In genomic region chr14:65840118-65840751, GRCh38 we compare ENCODE assay signal across 15 cellular contexts.
A peak's percentile ranks its signal among the peaks of the same experiment; 100 is the strongest.
DNase-seq lines count a peak whose midpoint lies in the region; ATAC-seq lines count a peak whose summit lies in the region.
"Had no signal": no experiment of that assay in that cellular context is flagged by ENCODE, and none has a peak within 500 bp of the region (broad histone marks: within the 10 kb centered on the region; RNA-seq: fewer than 3 reads in every experiment).

No MANE protein-coding gene starts in this region.

- no peak for ATAC-seq in GM18858 (IDR thresholded peaks at IDR 0.05; ENCODE audit: unreplicated experiment)
- ATAC-seq: activated naive CD4-positive, alpha-beta T cell treated with anti-CD3 and anti-CD28 coated beads, Interleukin-2, amount 50 U/mL, for 72 hours; left colon had no signal

- DNase-seq in NCI-H82 (lab: John Stamatoyannopoulos, UW) (peak; percentile 19), NCI-H82 treated with DMSO at 0.1 percent for 48 hours (lab: John Stamatoyannopoulos, UW; ENCODE audit: unreplicated experiment) (no peak), NCI-H1417 treated with DMSO at 0.1 percent for 48 hours (lab: John Stamatoyannopoulos, UW) (peak; percentile 79), NCI-H446 treated with DMSO at 0.1 percent for 48 hours (lab: John Stamatoyannopoulos, UW) (peak; percentile 55), islet precursor cell (peak; percentile 71), activated gamma-delta T cell treated with Interleukin-2 at 50 U/mL for 16 hours (no peak)
- DNase-seq in effector CD4-positive, alpha-beta T cell: no peak
- DNase-seq: 8988T, activated B cell treated with CpG ODN at 0.5 μM for 24 hours, HCEC 1CT, left colon, NCI-H1048, PC-3 had no signal

Comparison
In these comparisons a context has a peak if more than half of its experiments do, and no peak if none do; other contexts are left out.
1. DNase-seq: peak in NCI-H82 (single experiment), NCI-H1417 treated with DMSO at 0.1 percent for 48 hours (single experiment), NCI-H446 treated with DMSO at 0.1 percent for 48 hours (single experiment) and islet precursor cell (single experiment); none in NCI-H82 treated with DMSO at 0.1 percent for 48 hours (single experiment), activated gamma-delta T cell treated with Interleukin-2 at 50 U/mL for 16 hours (single experiment) and effector CD4-positive, alpha-beta T cell (single experiment).